ENCODE assay signal across 8 cellular contexts in the genomic region with DNA sequence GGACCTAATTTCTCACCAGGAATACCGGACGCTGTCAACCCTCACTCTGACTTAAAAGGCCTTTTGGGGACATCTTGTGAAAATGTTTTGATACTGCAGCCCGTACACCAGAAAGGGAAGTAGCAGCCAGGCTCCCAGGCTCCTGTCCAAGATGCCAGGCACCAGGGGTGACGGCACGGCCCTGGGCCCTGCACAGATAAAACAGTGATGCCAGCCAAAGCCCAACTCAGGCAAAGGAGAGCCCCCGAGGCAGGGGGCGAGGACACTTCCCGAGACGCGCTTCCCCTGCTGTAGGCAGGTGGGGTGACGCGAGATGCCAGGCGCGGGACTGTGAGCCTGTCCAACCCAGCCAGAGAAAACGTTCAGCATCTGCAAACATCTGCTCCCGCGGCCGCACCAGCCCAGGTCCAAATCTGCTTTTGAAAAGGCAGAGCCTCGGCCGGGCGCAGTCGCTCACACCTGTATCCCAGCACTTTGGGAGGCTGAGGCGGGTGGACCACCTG. TPM values are rescaled to one million over a fixed set of nuclear protein-coding genes. Genes with fewer than 3 reads are reported as not detected.
A peak's percentile ranks its signal among the peaks of the same experiment; 100 is the strongest.
DNase-seq lines count a peak whose midpoint lies in the region; ATAC-seq and TF ChIP-seq lines count a peak whose summit lies in the region.

No MANE protein-coding gene starts in this region.

- H3K4me1 Mint-ChIP-seq in type B pancreatic cell (ENCODE audit: unreplicated experiment), result peaks cover 7% of the 10 kb centered on the region

- TF ChIP-seq CTCF in type B pancreatic cell (conservative IDR thresholded peaks at IDR 0.05), result peak; percentile 45

- ATAC-seq in GM18870 (IDR thresholded peaks at IDR 0.05; ENCODE audit: unreplicated experiment), result no peak

- no peak overlapping the region for H3K4me3 Mint-ChIP-seq in type B pancreatic cell

- H3K27me3 Mint-ChIP-seq in type B pancreatic cell, result no peaks in the 10 kb centered on the region

- no peaks in the 10 kb centered on the region for H3K9me3 Mint-ChIP-seq in type B pancreatic cell

- H3K36me3 Mint-ChIP-seq in type B pancreatic cell, result no peaks in the 10 kb centered on the region

- DNase-seq in DMS53 (lab: John Stamatoyannopoulos, UW) (peak; percentile 51), DMS53 treated with DMSO at 0.1 percent for 48 hours (lab: John Stamatoyannopoulos, UW; ENCODE audit: unreplicated experiment) (no peak), SK-N-DZ (ENCODE audit: low spot score) (peak; percentile 76), cardiac septum (ENCODE audit: low spot score) (peak; percentile 77), type B pancreatic cell (ENCODE audit: extremely low spot score, unreplicated experiment) (no peak), ecto neural progenitor cell (ENCODE audit: low spot score) (no peak)
- no peak for DNase-seq in stimulated activated CD4-positive, alpha-beta T cell treated with anti-CD3 and anti-CD28 coated beads, Interleukin-4, amount 100 ng/mL, for 1 hour

- no peak overlapping the region for H3K27ac Mint-ChIP-seq in type B pancreatic cell

- intact Hi-C loops in cardiac septum (cut with DNase I), result no loop called here

RNA-seq across cellular contexts. Expression of a gene that starts 15.7 kb away (rescaled TPM):
- 19.3 and 25.0 TPM in 2 replicates for polyA plus RNA-seq in SK-N-DZ (2014; cell fraction: cytosol; rRNA removed)
- 16.4 and 26.1 TPM in 2 replicates for polyA plus RNA-seq in SK-N-DZ (2014; cell fraction: nucleus; rRNA removed)
- total RNA-seq in cardiac septum, result 8.8 TPM
- 16.1 and 19.4 TPM in 2 replicates for total RNA-seq in type B pancreatic cell (ENCODE audit: low replicate concordance)

RNA-seq across cellular contexts. Expression of a gene that starts 56.4 kb away (rescaled TPM):
- polyA plus RNA-seq in SK-N-DZ (2014; cell fraction: cytosol; rRNA removed), result 0.46 and 0.47 TPM in 2 replicates
- polyA plus RNA-seq in SK-N-DZ (2014; cell fraction: nucleus; rRNA removed), result 0.67 and 0.89 TPM in 2 replicates
- 2.9 TPM for total RNA-seq in cardiac septum
- 2.5 and 5.0 TPM in 2 replicates for total RNA-seq in type B pancreatic cell (ENCODE audit: low replicate concordance)

Comparison
In these comparisons a context has a peak if more than half of its experiments do, and no peak if none do; other contexts are left out.
1. DNase-seq: peak in DMS53 (single experiment), SK-N-DZ (single experiment) and cardiac septum (single experiment); none in DMS53 treated with DMSO at 0.1 percent for 48 hours (single experiment), type B pancreatic cell (single experiment), stimulated activated CD4-positive, alpha-beta T cell treated with anti-CD3 and anti-CD28 coated beads, Interleukin-4, amount 100 ng/mL, for 1 hour (single experiment) and ecto neural progenitor cell (single experiment).